In the genomic region with DNA sequence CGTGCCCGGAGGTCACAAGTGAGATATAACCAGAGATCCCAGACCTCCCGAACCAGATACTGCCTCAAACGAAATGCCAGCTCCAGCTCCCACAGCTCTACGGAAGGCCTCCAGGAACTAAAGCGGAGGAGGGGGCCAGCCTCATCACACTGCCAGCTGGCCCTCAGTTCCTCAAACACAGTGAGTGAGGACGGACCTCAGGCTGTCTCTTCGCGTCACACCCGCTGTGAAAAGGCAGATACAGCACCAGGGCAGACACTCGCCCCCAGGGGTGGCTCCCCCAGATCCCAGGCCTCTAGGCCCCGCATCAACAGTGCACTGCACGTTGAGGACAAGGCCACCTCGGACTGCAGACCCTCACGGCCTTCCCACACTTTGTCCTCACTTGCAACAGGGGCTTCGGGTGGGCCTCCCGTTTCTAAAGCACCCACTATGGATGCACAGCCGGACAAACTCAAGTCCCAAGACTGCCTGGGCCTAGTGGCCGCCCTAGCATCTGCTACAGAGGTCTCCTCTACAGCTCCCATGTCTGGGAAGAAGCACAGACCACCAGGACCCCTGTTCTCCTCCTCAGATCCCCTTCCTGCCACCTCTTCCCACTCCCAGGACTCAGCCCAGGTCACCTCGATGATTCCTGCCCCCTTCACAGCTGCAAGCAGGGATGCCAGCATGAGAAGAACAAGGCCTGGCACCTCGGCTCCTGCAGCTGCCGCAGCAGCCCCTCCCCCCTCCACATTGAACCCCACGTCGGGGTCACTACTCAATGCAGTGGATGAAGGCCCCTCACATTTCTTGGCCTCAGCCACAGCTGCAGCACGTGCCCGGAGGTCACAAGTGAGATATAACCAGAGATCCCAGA, we compare ENCODE assay signal across 8 cellular contexts.
A peak's percentile ranks its signal among the peaks of the same experiment; 100 is the strongest.
DNase-seq lines count a peak whose midpoint lies in the region; ATAC-seq and TF ChIP-seq lines count a peak whose summit lies in the region.
"Not testable (repeated sequence)": the region's sequence is repeated elsewhere in the genome, so short reads cannot be mapped to it uniquely, and the experiment has no call there.

No MANE protein-coding gene starts in this region.

- in situ Hi-C loops in astrocyte of the spinal cord (cut with HindIII; ENCODE audit: low sequenced_read_pairs), result not testable (repeated sequence)

- WGBS in neuronal stem cell (ENCODE audit: extremely low coverage in 2 of 2, insufficient read length in 2 of 2, insufficient replicate concordance in 1 of 2), 2 donors, result no CpG with 5 or more reads among the region's 26 CpGs

- peak overlapping the region; percentile 85 for H2AK5ac ChIP-seq in neuronal stem cell (ENCODE audit: low read depth, low read length)

- H2AFZ ChIP-seq in neuronal stem cell (ENCODE audit: low read length), result not testable (repeated sequence)

- H3K4me3 ChIP-seq in CD4-positive, CD25-positive, alpha-beta regulatory T cell (ENCODE audit: low read depth, low read length); HL-60 (replicated peaks; ENCODE audit: insufficient read depth, low read length); astrocyte of the spinal cord (ENCODE audit: low read depth, low read length); fibroblast of the aortic adventitia (ENCODE audit: low read depth, low read length); neuronal stem cell (ENCODE audit: low read length in 2 of 2): not testable (repeated sequence)

- H2BK120ac ChIP-seq in neuronal stem cell (ENCODE audit: low read depth, low read length), result not testable (repeated sequence)

- not testable (repeated sequence) for H4K8ac ChIP-seq in neuronal stem cell (ENCODE audit: low read depth, low read length)

- not testable (repeated sequence) for H3K9me3 Mint-ChIP-seq in CD4-positive, CD25-positive, alpha-beta regulatory T cell

- H3K18ac ChIP-seq in neuronal stem cell (ENCODE audit: low read length), result peak overlapping the region; percentile 36

- not testable (repeated sequence) for H3K4me3 Mint-ChIP-seq in CD4-positive, CD25-positive, alpha-beta regulatory T cell

- DNase-seq in CD4-positive, CD25-positive, alpha-beta regulatory T cell, result peak in 1 of 3 donors; percentile 16
- DNase-seq in HL-60 (ENCODE audit: low read depth in 1 of 2, low spot score in 1 of 2) (peak in 1 of 2 experiments; percentile 80), astrocyte of the spinal cord (ENCODE audit: low read depth, low spot score) (peak; percentile 1), fibroblast of the aortic adventitia (ENCODE audit: low read depth) (peak; percentile 1), kidney tubule cell (ENCODE audit: low spot score) (peak; percentile 13)
- DNase-seq in activated CD4-positive, CD25-positive, alpha-beta regulatory T cell treated with anti-CD3 and anti-CD28 coated beads, Interleukin-2, amount 50 U/mL, for 72 hours, result peak; percentile 55
- not testable (repeated sequence) for DNase-seq in neuronal stem cell (ENCODE audit: low spot score); substantia nigra (lab: John Stamatoyannopoulos, UW)

- not testable (repeated sequence) for H2BK12ac ChIP-seq in neuronal stem cell (ENCODE audit: low read length)

- H3K27ac ChIP-seq in CD4-positive, CD25-positive, alpha-beta regulatory T cell (ENCODE audit: insufficient read depth, low read length, poor library complexity, severe bottlenecking); neuronal stem cell (replicated peaks; ENCODE audit: low read length): not testable (repeated sequence)
- peak overlapping the region; percentile 3; the same call in 1 of the 2 replicates for H3K27ac ChIP-seq in HL-60 (replicated peaks)
- H3K27ac ChIP-seq in substantia nigra (ENCODE audit: low read depth, low read length, poor library complexity, severe bottlenecking), result peak overlapping the region; percentile 87

- H3K27me3 ChIP-seq in CD4-positive, CD25-positive, alpha-beta regulatory T cell (ENCODE audit: control insufficient read depth, insufficient read depth, low read length); HL-60 (ENCODE audit: insufficient read depth, poor library complexity, severe bottlenecking); neuronal stem cell (ENCODE audit: control insufficient read depth in 3 of 3, insufficient read depth in 3 of 3, low read depth in 1 of 3, low read length in 3 of 3): not testable (repeated sequence)

- H3K4me2 ChIP-seq in neuronal stem cell (ENCODE audit: insufficient read depth, low read length, poor library complexity, severe bottlenecking), result not testable (repeated sequence)

- not testable (repeated sequence) for H2BK5ac ChIP-seq in neuronal stem cell (ENCODE audit: low read length)

- H3K27ac Mint-ChIP-seq in CD4-positive, CD25-positive, alpha-beta regulatory T cell, result peak overlapping the region; percentile 22 to 49 (median 32)

- peaks cover 19% of the 10 kb centered on the region for H3K36me3 ChIP-seq in CD4-positive, CD25-positive, alpha-beta regulatory T cell (ENCODE audit: control insufficient read depth, insufficient read depth, low read length)
- peaks cover 2 to 30% of the 10 kb centered on the region in 2 donors for H3K36me3 ChIP-seq in neuronal stem cell (replicated peaks in 1 of 2; ENCODE audit: control insufficient read depth in 2 of 2, insufficient read depth in 2 of 2, low read length in 2 of 2)

- TF ChIP-seq CTCF in HL-60 (IDR thresholded peaks at IDR 0.05; ENCODE audit: insufficient read depth, low read length); astrocyte of the spinal cord (IDR thresholded peaks at IDR 0.05; ENCODE audit: low read depth, low read length); fibroblast of the aortic adventitia (IDR thresholded peaks at IDR 0.05; ENCODE audit: insufficient read depth, low read length): not testable (repeated sequence)

- not testable (repeated sequence) for H3K4me1 ChIP-seq in CD4-positive, CD25-positive, alpha-beta regulatory T cell (ENCODE audit: control insufficient read depth, insufficient read depth, low read length, poor library complexity, severe bottlenecking)
- H3K4me1 ChIP-seq in neuronal stem cell (ENCODE audit: control insufficient read depth in 2 of 2, insufficient read depth in 1 of 2, low read depth in 1 of 2, low read length in 2 of 2), result peaks cover 8 to 18% of the 10 kb centered on the region in 2 donors

- H3K27me3 Mint-ChIP-seq in CD4-positive, CD25-positive, alpha-beta regulatory T cell, result not testable (repeated sequence)

- not testable (repeated sequence) for ATAC-seq in CD4-positive, CD25-positive, alpha-beta regulatory T cell (ENCODE audit: low read depth in 2 of 2)

- H3K9ac ChIP-seq in neuronal stem cell (ENCODE audit: low read depth, low read length, poor library complexity), result peak overlapping the region; percentile 71

- not testable (repeated sequence) for H3K9me3 ChIP-seq in CD4-positive, CD25-positive, alpha-beta regulatory T cell (ENCODE audit: control insufficient read depth in 2 of 2, low read length in 2 of 2); neuronal stem cell (replicated peaks in 1 of 2; ENCODE audit: control insufficient read depth in 2 of 2, insufficient read depth in 1 of 2, low read depth in 1 of 2, low read length in 2 of 2)

- H3K23ac ChIP-seq in neuronal stem cell (ENCODE audit: low read depth, low read length, poor library complexity), result peak overlapping the region; percentile 3

- H2BK15ac ChIP-seq in neuronal stem cell (ENCODE audit: low read length), result peak overlapping the region; percentile 4

- H3K4me1 Mint-ChIP-seq in CD4-positive, CD25-positive, alpha-beta regulatory T cell, result not testable (repeated sequence)

- H3K36me3 Mint-ChIP-seq in CD4-positive, CD25-positive, alpha-beta regulatory T cell, result peaks cover 35% of the 10 kb centered on the region

- H3K14ac ChIP-seq in neuronal stem cell (ENCODE audit: low read length), result peak overlapping the region; percentile 58

- not testable (repeated sequence) for H3K4ac ChIP-seq in neuronal stem cell (ENCODE audit: low read length)

- H4K91ac ChIP-seq in neuronal stem cell (ENCODE audit: low read depth, low read length, poor library complexity), result not testable (repeated sequence)

- not testable (repeated sequence) for H3K79me1 ChIP-seq in neuronal stem cell (ENCODE audit: low read depth, low read length)
